Comparison of ENCODE assay signal across 34 cellular contexts in the genomic region with DNA sequence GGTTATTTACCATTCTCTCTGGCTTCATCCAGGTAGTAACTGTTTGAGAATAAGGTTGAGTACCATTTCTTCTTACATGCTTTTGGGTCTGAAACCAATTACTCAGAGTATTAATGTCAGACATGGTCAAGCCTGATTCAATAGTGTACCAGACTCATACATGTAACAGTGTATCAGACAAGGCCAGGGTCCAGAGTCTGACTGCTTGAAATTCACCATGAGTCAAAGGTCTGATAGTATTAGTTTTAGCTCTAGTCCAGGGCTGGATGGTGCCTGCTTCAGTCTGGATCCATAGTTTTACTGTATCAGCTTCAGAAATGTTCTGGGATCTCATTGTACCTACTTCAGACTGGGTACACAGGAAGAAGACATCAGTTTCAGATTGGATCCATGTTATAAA.
"Had no signal": no experiment of that assay in that cellular context is flagged by ENCODE, and none has a peak within 500 bp of the region (broad histone marks: within the 10 kb centered on the region; RNA-seq: fewer than 3 reads in every experiment).

No MANE protein-coding gene starts in this region.

- DNase-seq: Karpas-422, Kasumi-1, MG63, MM.1S, MV-4-11, NCI-H1048, NCI-H1092, NCI-H1092 treated with DMSO at 0.1 percent for 48 hours, NCI-H1105, NCI-H1105 treated with DMSO at 0.1 percent for 48 hours, NCI-H1417, NCI-H1417 treated with DMSO at 0.1 percent for 48 hours, NCI-H1436, NCI-H1436 treated with DMSO at 0.1 percent for 48 hours, NCI-H146, NCI-H1694, NCI-H1694 treated with DMSO at 0.1 percent for 48 hours, NCI-H187, NCI-H187 treated with DMSO at 0.1 percent for 48 hours, NCI-H1930, NCI-H2029, NCI-H2029 treated with DMSO at 0.1 percent for 48 hours, NCI-H2081, NCI-H2081 treated with DMSO at 0.1 percent for 48 hours, NCI-H2107, NCI-H2171, NCI-H2171 treated with DMSO at 0.1 percent for 48 hours, NCI-H2227 treated with DMSO at 0.1 percent for 48 hours, NCI-H226, NCI-H345, NCI-H446, NCI-H446 treated with DMSO at 0.1 percent for 48 hours, NCI-H510A, NCI-H510A treated with DMSO at 0.1 percent for 48 hours had no signal
